1 cellular context compared by ENCODE assay signal in the genomic region with DNA sequence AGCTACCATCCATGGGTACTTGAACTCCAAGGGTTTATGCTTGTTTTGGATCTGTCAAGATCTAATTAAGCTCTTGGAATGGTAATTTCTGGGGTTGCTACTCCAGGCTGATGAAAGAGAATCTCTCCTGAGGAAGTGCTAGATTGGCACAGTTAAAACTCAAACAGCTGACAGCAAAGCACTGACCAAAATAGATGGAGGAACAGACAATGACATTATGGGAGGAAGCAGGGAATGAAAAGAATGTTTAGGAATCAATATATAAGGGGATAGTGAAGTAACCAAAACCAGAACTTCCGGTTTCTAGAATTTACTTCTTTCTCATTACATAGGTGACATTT.
TF ChIP-seq lines count a peak whose summit lies in the region.

No MANE protein-coding gene starts in this region.

TF ChIP-seq in GM23338, 12 proteins besides CTCF, POLR2A, EP300 and RAD21:
- TF ChIP-seq POLR2AphosphoS5 (IDR thresholded peaks at IDR 0.05; ENCODE audit: low read depth) = no peak
- TF ChIP-seq, protein P1, sequence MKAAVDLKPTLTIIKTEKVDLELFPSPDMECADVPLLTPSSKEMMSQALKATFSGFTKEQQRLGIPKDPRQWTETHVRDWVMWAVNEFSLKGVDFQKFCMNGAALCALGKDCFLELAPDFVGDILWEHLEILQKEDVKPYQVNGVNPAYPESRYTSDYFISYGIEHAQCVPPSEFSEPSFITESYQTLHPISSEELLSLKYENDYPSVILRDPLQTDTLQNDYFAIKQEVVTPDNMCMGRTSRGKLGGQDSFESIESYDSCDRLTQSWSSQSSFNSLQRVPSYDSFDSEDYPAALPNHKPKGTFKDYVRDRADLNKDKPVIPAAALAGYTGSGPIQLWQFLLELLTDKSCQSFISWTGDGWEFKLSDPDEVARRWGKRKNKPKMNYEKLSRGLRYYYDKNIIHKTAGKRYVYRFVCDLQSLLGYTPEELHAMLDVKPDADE (IDR thresholded peaks at IDR 0.05) = no peak
- no peak for TF ChIP-seq ZNF331 (CRISPR knock-in tag; IDR thresholded peaks at IDR 0.05; ENCODE audit: low read depth)
- no peak for TF ChIP-seq JUNB (IDR thresholded peaks at IDR 0.05; ENCODE audit: unreplicated experiment)
- TF ChIP-seq NANOG (IDR thresholded peaks at IDR 0.05; ENCODE audit: borderline replicate concordance) = no peak
- no peak for TF ChIP-seq CREB1 (CRISPR knock-in tag; IDR thresholded peaks at IDR 0.05; ENCODE audit: low read depth)
- no peak for TF ChIP-seq ZNF114 (CRISPR knock-in tag; IDR thresholded peaks at IDR 0.05)
- TF ChIP-seq EZH2phosphoT487 (IDR thresholded peaks at IDR 0.05; ENCODE audit: unreplicated experiment) = no peak
- TF ChIP-seq, protein P2, sequence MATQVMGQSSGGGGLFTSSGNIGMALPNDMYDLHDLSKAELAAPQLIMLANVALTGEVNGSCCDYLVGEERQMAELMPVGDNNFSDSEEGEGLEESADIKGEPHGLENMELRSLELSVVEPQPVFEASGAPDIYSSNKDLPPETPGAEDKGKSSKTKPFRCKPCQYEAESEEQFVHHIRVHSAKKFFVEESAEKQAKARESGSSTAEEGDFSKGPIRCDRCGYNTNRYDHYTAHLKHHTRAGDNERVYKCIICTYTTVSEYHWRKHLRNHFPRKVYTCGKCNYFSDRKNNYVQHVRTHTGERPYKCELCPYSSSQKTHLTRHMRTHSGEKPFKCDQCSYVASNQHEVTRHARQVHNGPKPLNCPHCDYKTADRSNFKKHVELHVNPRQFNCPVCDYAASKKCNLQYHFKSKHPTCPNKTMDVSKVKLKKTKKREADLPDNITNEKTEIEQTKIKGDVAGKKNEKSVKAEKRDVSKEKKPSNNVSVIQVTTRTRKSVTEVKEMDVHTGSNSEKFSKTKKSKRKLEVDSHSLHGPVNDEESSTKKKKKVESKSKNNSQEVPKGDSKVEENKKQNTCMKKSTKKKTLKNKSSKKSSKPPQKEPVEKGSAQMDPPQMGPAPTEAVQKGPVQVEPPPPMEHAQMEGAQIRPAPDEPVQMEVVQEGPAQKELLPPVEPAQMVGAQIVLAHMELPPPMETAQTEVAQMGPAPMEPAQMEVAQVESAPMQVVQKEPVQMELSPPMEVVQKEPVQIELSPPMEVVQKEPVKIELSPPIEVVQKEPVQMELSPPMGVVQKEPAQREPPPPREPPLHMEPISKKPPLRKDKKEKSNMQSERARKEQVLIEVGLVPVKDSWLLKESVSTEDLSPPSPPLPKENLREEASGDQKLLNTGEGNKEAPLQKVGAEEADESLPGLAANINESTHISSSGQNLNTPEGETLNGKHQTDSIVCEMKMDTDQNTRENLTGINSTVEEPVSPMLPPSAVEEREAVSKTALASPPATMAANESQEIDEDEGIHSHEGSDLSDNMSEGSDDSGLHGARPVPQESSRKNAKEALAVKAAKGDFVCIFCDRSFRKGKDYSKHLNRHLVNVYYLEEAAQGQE (IDR thresholded peaks at IDR 0.05; ENCODE audit: unreplicated experiment) = no peak
- TF ChIP-seq, protein P3, sequence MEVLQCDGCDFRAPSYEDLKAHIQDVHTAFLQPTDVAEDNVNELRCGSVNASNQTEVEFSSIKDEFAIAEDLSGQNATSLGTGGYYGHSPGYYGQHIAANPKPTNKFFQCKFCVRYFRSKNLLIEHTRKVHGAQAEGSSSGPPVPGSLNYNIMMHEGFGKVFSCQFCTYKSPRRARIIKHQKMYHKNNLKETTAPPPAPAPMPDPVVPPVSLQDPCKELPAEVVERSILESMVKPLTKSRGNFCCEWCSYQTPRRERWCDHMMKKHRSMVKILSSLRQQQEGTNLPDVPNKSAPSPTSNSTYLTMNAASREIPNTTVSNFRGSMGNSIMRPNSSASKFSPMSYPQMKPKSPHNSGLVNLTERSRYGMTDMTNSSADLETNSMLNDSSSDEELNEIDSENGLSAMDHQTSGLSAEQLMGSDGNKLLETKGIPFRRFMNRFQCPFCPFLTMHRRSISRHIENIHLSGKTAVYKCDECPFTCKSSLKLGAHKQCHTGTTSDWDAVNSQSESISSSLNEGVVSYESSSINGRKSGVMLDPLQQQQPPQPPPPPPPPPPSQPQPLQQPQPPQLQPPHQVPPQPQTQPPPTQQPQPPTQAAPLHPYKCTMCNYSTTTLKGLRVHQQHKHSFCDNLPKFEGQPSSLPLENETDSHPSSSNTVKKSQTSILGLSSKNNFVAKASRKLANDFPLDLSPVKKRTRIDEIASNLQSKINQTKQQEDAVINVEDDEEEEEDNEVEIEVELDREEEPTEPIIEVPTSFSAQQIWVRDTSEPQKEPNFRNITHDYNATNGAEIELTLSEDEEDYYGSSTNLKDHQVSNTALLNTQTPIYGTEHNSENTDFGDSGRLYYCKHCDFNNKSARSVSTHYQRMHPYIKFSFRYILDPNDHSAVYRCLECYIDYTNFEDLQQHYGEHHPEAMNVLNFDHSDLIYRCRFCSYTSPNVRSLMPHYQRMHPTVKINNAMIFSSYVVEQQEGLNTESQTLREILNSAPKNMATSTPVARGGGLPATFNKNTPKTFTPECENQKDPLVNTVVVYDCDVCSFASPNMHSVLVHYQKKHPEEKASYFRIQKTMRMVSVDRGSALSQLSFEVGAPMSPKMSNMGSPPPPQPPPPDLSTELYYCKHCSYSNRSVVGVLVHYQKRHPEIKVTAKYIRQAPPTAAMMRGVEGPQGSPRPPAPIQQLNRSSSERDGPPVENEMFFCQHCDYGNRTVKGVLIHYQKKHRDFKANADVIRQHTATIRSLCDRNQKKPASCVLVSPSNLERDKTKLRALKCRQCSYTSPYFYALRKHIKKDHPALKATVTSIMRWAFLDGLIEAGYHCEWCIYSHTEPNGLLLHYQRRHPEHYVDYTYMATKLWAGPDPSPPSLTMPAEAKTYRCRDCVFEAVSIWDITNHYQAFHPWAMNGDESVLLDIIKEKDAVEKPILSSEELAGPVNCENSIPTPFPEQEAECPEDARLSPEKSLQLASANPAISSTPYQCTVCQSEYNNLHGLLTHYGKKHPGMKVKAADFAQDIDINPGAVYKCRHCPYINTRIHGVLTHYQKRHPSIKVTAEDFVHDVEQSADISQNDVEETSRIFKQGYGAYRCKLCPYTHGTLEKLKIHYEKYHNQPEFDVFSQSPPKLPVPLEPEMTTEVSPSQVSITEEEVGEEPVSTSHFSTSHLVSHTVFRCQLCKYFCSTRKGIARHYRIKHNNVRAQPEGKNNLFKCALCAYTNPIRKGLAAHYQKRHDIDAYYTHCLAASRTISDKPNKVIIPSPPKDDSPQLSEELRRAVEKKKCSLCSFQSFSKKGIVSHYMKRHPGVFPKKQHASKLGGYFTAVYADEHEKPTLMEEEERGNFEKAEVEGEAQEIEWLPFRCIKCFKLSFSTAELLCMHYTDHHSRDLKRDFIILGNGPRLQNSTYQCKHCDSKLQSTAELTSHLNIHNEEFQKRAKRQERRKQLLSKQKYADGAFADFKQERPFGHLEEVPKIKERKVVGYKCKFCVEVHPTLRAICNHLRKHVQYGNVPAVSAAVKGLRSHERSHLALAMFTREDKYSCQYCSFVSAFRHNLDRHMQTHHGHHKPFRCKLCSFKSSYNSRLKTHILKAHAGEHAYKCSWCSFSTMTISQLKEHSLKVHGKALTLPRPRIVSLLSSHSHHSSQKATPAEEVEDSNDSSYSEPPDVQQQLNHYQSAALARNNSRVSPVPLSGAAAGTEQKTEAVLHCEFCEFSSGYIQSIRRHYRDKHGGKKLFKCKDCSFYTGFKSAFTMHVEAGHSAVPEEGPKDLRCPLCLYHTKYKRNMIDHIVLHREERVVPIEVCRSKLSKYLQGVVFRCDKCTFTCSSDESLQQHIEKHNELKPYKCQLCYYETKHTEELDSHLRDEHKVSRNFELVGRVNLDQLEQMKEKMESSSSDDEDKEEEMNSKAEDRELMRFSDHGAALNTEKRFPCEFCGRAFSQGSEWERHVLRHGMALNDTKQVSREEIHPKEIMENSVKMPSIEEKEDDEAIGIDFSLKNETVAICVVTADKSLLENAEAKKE (CRISPR knock-in tag; IDR thresholded peaks at IDR 0.05) = no peak
- no peak for TF ChIP-seq EZH2 (IDR thresholded peaks at IDR 0.05; ENCODE audit: low read depth, unreplicated experiment)
- no peak for TF ChIP-seq STAT1 (IDR thresholded peaks at IDR 0.05; ENCODE audit: unreplicated experiment)
